Comparison of ENCODE assay signal across 8 cellular contexts in the genomic region with DNA sequence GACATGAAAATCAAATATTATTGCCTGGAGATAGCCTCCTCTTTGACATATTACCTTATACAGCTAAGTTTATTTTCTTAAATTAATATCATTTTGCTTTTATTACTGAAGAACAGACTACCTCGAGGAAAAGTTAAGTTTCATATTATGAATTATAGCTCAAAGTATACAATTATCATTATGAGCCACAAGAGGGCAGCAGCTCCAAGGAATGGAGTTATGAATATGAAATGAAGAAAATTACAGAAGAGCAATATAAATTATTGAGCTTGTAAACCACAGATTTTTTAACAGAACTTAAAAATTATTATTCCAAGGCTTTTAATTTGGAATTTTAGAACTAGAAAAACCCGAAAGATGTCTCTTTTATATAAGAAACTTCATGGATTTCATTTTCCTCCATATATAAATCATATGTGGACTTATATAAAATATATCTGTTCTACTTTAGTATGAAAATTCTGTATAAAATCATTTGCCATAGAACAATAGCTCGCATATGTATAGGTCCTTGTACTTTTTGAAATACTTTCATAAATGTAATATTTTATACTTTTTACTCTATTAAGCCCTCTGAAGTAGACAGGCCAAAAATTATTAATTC. TPM values are rescaled to one million over a fixed set of nuclear protein-coding genes. Genes with fewer than 3 reads are reported as not detected.
DNase-seq lines count a peak whose midpoint lies in the region; ATAC-seq and TF ChIP-seq lines count a peak whose summit lies in the region.

No MANE protein-coding gene starts in this region.

- no peaks in the 10 kb centered on the region for H3K4me1 ChIP-seq in uterus

- H3K36me3 ChIP-seq in uterus: no peaks in the 10 kb centered on the region

- TF ChIP-seq CTCF in AG10803 (conservative IDR thresholded peaks at IDR 0.05; ENCODE audit: low read length) (peak; percentile 74), GM12865 (IDR thresholded peaks at IDR 0.05; ENCODE audit: insufficient read depth, low read depth, low read length, missing control alignments) (peak; percentile 48), astrocyte of the cerebellum (IDR thresholded peaks at IDR 0.05; ENCODE audit: low read depth, low read length, missing control alignments) (peak; percentile 57), uterus (IDR thresholded peaks at IDR 0.05) (peak; percentile 49 to 74 (median 61))

- H3K27me3 ChIP-seq in uterus: no peaks in the 10 kb centered on the region

- no peak for TF ChIP-seq POLR2A in uterus (IDR thresholded peaks at IDR 0.05)

- H3K4me3 ChIP-seq in AG10803 (ENCODE audit: low read length) (no peak overlapping the region), GM12865 (ENCODE audit: low read depth, low read length) (no peak overlapping the region), astrocyte of the cerebellum (ENCODE audit: low read depth, low read length) (no peak overlapping the region), uterus (no peak overlapping the region)

- peak; percentile 60 for ATAC-seq in HG03135 (IDR thresholded peaks at IDR 0.05; ENCODE audit: unreplicated experiment)

- in situ Hi-C loops in astrocyte of the cerebellum (cut with HindIII; ENCODE audit: low sequenced_read_pairs): no loop called here

- no peaks in the 10 kb centered on the region for H3K9me3 ChIP-seq in uterus

- H3K27ac ChIP-seq in uterus: no peak overlapping the region

- intact Hi-C loops in uterus (cut with DNase I; ENCODE audit: low total_unique reads): no loop called here

- peak; percentile 35 for DNase-seq in AG10803 (ENCODE audit: low read depth)
- peak; percentile 32 for DNase-seq in GM12865 (ENCODE audit: low read depth)
- DNase-seq in NCI-H526 treated with DMSO at 0.1 percent for 48 hours (lab: John Stamatoyannopoulos, UW): peak; percentile 58
- peak; percentile 16 for DNase-seq in astrocyte of the cerebellum (ENCODE audit: low read depth)
- DNase-seq in kidney glomerular epithelial cell (lab: John Stamatoyannopoulos, UW): peak; percentile 62
- peak in 1 of 2 donors; percentile 16 for DNase-seq in uterus
- no peak for DNase-seq in activated CD8-positive, alpha-beta memory T cell treated with anti-CD3 and anti-CD28 coated beads, Interleukin-2, amount 50 U/mL, for 48 hours

RNA-seq across cellular contexts. Expression of gene IQUB, which starts 40.1 kb away (rescaled TPM):
- 1 to 10 TPM in 3 of 4 donors, not detected in 1; 2.4 to 9.9 (median 6.1) TPM for total RNA-seq in uterus
